ENCODE assay signal across 1 cellular context in genomic region chr1:6260433-6260934, GRCh38.
TF ChIP-seq lines count a peak whose summit lies in the region.

No MANE protein-coding gene starts in this region.

TF ChIP-seq in K562, 482 proteins besides CTCF, POLR2A, EP300 and RAD21 (continued from another document):
- TF ChIP-seq, protein P1, sequence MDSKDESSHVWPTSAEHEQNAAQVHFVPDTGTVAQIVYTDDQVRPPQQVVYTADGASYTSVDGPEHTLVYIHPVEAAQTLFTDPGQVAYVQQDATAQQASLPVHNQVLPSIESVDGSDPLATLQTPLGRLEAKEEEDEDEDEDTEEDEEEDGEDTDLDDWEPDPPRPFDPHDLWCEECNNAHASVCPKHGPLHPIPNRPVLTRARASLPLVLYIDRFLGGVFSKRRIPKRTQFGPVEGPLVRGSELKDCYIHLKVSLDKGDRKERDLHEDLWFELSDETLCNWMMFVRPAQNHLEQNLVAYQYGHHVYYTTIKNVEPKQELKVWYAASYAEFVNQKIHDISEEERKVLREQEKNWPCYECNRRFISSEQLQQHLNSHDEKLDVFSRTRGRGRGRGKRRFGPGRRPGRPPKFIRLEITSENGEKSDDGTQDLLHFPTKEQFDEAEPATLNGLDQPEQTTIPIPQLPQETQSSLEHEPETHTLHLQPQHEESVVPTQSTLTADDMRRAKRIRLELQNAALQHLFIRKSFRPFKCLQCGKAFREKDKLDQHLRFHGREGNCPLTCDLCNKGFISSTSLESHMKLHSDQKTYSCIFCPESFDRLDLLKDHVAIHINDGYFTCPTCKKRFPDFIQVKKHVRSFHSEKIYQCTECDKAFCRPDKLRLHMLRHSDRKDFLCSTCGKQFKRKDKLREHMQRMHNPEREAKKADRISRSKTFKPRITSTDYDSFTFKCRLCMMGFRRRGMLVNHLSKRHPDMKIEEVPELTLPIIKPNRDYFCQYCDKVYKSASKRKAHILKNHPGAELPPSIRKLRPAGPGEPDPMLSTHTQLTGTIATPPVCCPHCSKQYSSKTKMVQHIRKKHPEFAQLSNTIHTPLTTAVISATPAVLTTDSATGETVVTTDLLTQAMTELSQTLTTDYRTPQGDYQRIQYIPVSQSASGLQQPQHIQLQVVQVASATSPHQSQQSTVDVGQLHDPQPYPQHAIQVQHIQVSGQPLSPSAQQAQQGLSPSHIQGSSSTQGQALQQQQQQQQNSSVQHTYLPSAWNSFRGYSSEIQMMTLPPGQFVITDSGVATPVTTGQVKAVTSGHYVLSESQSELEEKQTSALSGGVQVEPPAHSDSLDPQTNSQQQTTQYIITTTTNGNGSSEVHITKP (IDR thresholded peaks at IDR 0.05; ENCODE audit: partially characterized antibody) = no peak
- no peak for TF ChIP-seq PHTF2 (CRISPR knock-in tag; IDR thresholded peaks at IDR 0.05)
- no peak for TF ChIP-seq ZNF282 (CRISPR knock-in tag; IDR thresholded peaks at IDR 0.05)
- TF ChIP-seq MXI1 (IDR thresholded peaks at IDR 0.05; ENCODE audit: low read depth, low read length) = no peak
- TF ChIP-seq ATF1 (CRISPR knock-in tag; IDR thresholded peaks at IDR 0.05) = no peak
- no peak for TF ChIP-seq ATF1 (tag; IDR thresholded peaks at IDR 0.05)
- TF ChIP-seq HOXB6 (CRISPR knock-in tag; IDR thresholded peaks at IDR 0.05; ENCODE audit: borderline replicate concordance) = no peak
- no peak for TF ChIP-seq ZNF23 (CRISPR knock-in tag; IDR thresholded peaks at IDR 0.05)
- no peak for TF ChIP-seq EP400 (IDR thresholded peaks at IDR 0.05)
TF ChIP-seq in K562: peak in this region for 16.
